Comparison of ENCODE assay signal across 8 cellular contexts in genomic region chr22:19122143-19122751, GRCh38. TPM values are rescaled to one million over a fixed set of nuclear protein-coding genes. Genes with fewer than 3 reads are reported as not detected.
DNase-seq lines count a peak whose midpoint lies in the region; ATAC-seq and TF ChIP-seq lines count a peak whose summit lies in the region.

Gene DGCR2, minus strand, starts transcription at chr22:19122412. Its CDS starts 206 bp downstream, at chr22:19122206.

- WGBS in spleen, 5 donors: 0 to 1% (median 1%) methylated on average over 31 to 67 of the region's 67 CpGs

- H3K27me3 ChIP-seq in spleen (replicated peaks in 1 of 7): no peaks in the 10 kb centered on the region

- peaks cover 36 to 55% (median 52%) of the 10 kb centered on the region in 6 donors for H3K4me1 ChIP-seq in spleen

- H3K27ac ChIP-seq in caudate nucleus (ENCODE audit: low read depth, low read length): peak within 1 kb of the TSS; percentile 86
- peak within 1 kb of the TSS; percentile 84 to 96 (median 94) for H3K27ac ChIP-seq in spleen

- no peak for TF ChIP-seq CTCF in spleen (IDR thresholded peaks at IDR 0.05 in 8 of 11, conservative IDR thresholded peaks at IDR 0.05 in 3 of 11)

- peak within 1 kb of the TSS; percentile 86 to 99 (median 97) for H3K4me3 ChIP-seq in spleen

- H3K36me3 ChIP-seq in spleen: peaks cover 0 to 13% (median 0%) of the 10 kb centered on the region in 6 donors

- intact Hi-C loops in spleen (cut with DNase I; ENCODE audit: low total_unique reads): no loop called here

- DNase-seq in AG08395 (ENCODE audit: low spot score) (peak; percentile 100), NCI-H345 treated with DMSO at 0.1 percent for 48 hours (lab: John Stamatoyannopoulos, UW; ENCODE audit: unreplicated experiment) (peak; percentile 83), caudate nucleus (lab: John Stamatoyannopoulos, UW) (peak; percentile 47 to 99 (median 95)), inferior parietal cortex (ENCODE audit: extremely low spot score) (peak; percentile 97), spleen (peak; percentile 99)
- peak; percentile 89 to 96 (median 94) for DNase-seq in activated CD4-positive, CD25-positive, alpha-beta regulatory T cell (lab: John Stamatoyannopoulos, UW)

- ATAC-seq in GM19023 (IDR thresholded peaks at IDR 0.05; ENCODE audit: unreplicated experiment) (peak; percentile 88), HG03196 (IDR thresholded peaks at IDR 0.05; ENCODE audit: unreplicated experiment) (peak; percentile 52)

- TF ChIP-seq POLR2A in spleen (IDR thresholded peaks at IDR 0.05): peak in 2 of 3 donors; percentile 52 to 75

- H3K9me3 ChIP-seq in spleen: no peaks in the 10 kb centered on the region

RNA-seq across cellular contexts. Expression of gene DGCR2, which starts in this region (rescaled TPM):
- 10 to 100 TPM; 40.4 to 60.7 (median 51.3) TPM for total RNA-seq in spleen
- 10 to 100 TPM in 2 of 3 donors, 1 to 10 TPM in 1; 9.5 to 26.0 (median 11.8) TPM for polyA plus RNA-seq in spleen

Comparison
In these comparisons a context has a peak if more than half of its experiments do, and no peak if none do; other contexts are left out.
1. Peak in every context shown above with its lines: DNase-seq, ATAC-seq, H3K4me3 ChIP-seq and H3K27ac ChIP-seq.